1 cellular context compared by ENCODE assay signal in the genomic region with DNA sequence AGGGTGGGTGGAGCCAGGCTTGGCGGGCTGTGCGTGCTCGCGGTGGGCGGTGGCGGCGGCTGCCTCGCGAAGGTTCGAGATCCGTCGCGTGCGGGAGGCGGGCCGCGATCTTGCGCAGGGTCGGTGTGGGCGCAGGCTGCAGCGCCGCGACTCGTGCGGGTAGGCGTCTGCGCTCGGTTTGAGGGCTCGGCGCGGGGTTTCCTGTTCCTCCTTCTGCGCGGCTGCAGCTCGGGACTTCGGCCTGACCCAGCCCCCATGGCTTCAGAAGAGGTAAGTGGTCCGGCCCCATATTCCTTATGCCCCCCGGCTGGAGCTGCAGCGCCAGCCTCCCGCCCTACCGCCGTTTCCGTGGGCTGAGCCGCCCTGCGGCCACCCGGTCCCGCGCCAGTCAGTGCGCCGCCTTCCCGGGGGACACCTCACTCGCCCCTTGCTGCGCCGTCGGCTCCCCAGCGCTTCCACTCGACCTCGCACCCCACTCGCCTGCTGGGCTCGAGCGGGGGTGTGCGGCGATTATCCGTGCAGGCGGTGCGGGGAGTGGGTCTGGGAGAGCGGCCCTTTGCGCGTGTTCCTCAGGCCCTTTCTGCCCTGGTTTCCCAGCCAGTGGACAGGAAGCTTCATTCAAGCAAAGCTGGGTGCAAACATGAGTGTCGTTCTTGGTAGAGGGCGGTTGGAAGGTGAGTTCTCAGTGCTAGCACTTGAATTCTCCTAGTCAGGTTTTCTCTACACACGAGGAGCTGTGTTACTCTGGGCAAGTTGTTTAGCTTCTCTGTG.
TF ChIP-seq lines count a peak whose summit lies in the region.

TSS of gene CACYBP (plus strand) at position 22 of the 771 bp plus-strand sequence. CDS start at position 256, 234 bp downstream.

TF ChIP-seq in GM12878, 131 proteins besides CTCF, POLR2A, EP300 and RAD21 (continued from another document):
- TF ChIP-seq ELK1 (IDR thresholded peaks at IDR 0.05; ENCODE audit: low read depth, low read length) (0 out of 2 replicates have a peak, but pooled peaks have one; percentile 15), CHD4 (IDR thresholded peaks at IDR 0.05) (no peak), NRF1 (conservative IDR thresholded peaks at IDR 0.05; ENCODE audit: low read depth, low read length) (no peak), ZNF207 (IDR thresholded peaks at IDR 0.05; ENCODE audit: borderline replicate concordance) (peak; percentile 61; the same call in 1 of the 2 replicates), EGR1 (IDR thresholded peaks at IDR 0.05; ENCODE audit: borderline replicate concordance in 1 of 2, low read depth in 2 of 2, low read length in 2 of 2) (peak in 1 of 2 experiments; percentile 39; a peak in 2 of 3 replicates), NFYA (IDR thresholded peaks at IDR 0.05; ENCODE audit: borderline replicate concordance, low read depth, low read length) (no peak), GABPA (IDR thresholded peaks at IDR 0.05; ENCODE audit: low read depth) (no peak), KDM1A (IDR thresholded peaks at IDR 0.05; ENCODE audit: borderline replicate concordance) (no peak), JUND (IDR thresholded peaks at IDR 0.05; ENCODE audit: low read depth, low read length) (no peak), ZNF274 (IDR thresholded peaks at IDR 0.05; ENCODE audit: insufficient read depth, insufficient read length) (no peak), KLF5 (IDR thresholded peaks at IDR 0.05; ENCODE audit: partially characterized antibody) (peak; percentile 25), SMAD5 (IDR thresholded peaks at IDR 0.05; ENCODE audit: low read depth) (no peak), ATF7 (IDR thresholded peaks at IDR 0.05; ENCODE audit: low read depth) (no peak), HSF1 (IDR thresholded peaks at IDR 0.05; ENCODE audit: low read depth, low read length) (peak; percentile 99), PRDM15 (CRISPR knock-in tag; IDR thresholded peaks at IDR 0.05) (no peak), TAF1 (IDR thresholded peaks at IDR 0.05; ENCODE audit: borderline replicate concordance, low read depth, low read length) (no peak), LARP7 (IDR thresholded peaks at IDR 0.05) (peak; percentile 78), ZNF24 (IDR thresholded peaks at IDR 0.05) (no peak), HDGF (IDR thresholded peaks at IDR 0.05) (no peak), BRCA1 (IDR thresholded peaks at IDR 0.05; ENCODE audit: low read depth, low read length) (no peak), MLLT1 (IDR thresholded peaks at IDR 0.05) (0 out of 2 replicates have a peak, but pooled peaks have one; percentile 19), SIX5 (IDR thresholded peaks at IDR 0.05; ENCODE audit: low read depth, low read length, severe bottlenecking) (no peak), SMC3 (IDR thresholded peaks at IDR 0.05; ENCODE audit: borderline replicate concordance, low read length) (no peak; the same call in 1 of the 2 replicates), RAD51 (IDR thresholded peaks at IDR 0.05) (no peak), BHLHE40 (IDR thresholded peaks at IDR 0.05; ENCODE audit: borderline replicate concordance in 1 of 2, low read depth in 2 of 2, low read length in 1 of 2) (peak; percentile 96 to 100), MEF2B (IDR thresholded peaks at IDR 0.05; ENCODE audit: partially characterized antibody, poor library complexity, severe bottlenecking) (no peak), WRNIP1 (IDR thresholded peaks at IDR 0.05; ENCODE audit: borderline replicate concordance, low read depth, low read length) (no peak), CHD1 (IDR thresholded peaks at IDR 0.05; ENCODE audit: low read depth, low read length) (0 out of 2 replicates have a peak, but pooled peaks have one; percentile 71), ASH2L (IDR thresholded peaks at IDR 0.05; ENCODE audit: borderline replicate concordance, low read depth) (no peak), ETV6 (conservative IDR thresholded peaks at IDR 0.05 in 1 of 2, IDR thresholded peaks at IDR 0.05 in 1 of 2; ENCODE audit: borderline replicate concordance in 1 of 2, low read depth in 1 of 2) (no peak), SREBF2 (IDR thresholded peaks at IDR 0.05; ENCODE audit: low read length) (no peak), SUZ12 (IDR thresholded peaks at IDR 0.05; ENCODE audit: unreplicated experiment) (no peak), TCF7 (IDR thresholded peaks at IDR 0.05; ENCODE audit: borderline replicate concordance) (no peak), STAT3 (IDR thresholded peaks at IDR 0.05; ENCODE audit: low read depth, low read length) (no peak), TBL1XR1 (IDR thresholded peaks at IDR 0.05; ENCODE audit: low read depth, low read length) (0 out of 2 replicates have a peak, but pooled peaks have one; percentile 6), RELA (IDR thresholded peaks at IDR 0.05; ENCODE audit: borderline replicate concordance, partially characterized antibody) (no peak), IKZF2 (IDR thresholded peaks at IDR 0.05) (peak; percentile 17 to 35; a peak in 2 of 4 replicates), RB1 (IDR thresholded peaks at IDR 0.05; ENCODE audit: borderline replicate concordance) (peak; percentile 88; the same call in 1 of the 2 replicates)
- TF ChIP-seq, protein P1, sequence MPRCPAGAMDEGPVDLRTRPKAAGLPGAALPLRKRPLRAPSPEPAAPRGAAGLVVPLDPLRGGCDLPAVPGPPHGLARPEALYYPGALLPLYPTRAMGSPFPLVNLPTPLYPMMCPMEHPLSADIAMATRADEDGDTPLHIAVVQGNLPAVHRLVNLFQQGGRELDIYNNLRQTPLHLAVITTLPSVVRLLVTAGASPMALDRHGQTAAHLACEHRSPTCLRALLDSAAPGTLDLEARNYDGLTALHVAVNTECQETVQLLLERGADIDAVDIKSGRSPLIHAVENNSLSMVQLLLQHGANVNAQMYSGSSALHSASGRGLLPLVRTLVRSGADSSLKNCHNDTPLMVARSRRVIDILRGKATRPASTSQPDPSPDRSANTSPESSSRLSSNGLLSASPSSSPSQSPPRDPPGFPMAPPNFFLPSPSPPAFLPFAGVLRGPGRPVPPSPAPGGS (IDR thresholded peaks at IDR 0.05; ENCODE audit: borderline replicate concordance, insufficient read depth, low read depth, low read length, poor library complexity, severe bottlenecking), result no peak
- TF ChIP-seq, protein P2, sequence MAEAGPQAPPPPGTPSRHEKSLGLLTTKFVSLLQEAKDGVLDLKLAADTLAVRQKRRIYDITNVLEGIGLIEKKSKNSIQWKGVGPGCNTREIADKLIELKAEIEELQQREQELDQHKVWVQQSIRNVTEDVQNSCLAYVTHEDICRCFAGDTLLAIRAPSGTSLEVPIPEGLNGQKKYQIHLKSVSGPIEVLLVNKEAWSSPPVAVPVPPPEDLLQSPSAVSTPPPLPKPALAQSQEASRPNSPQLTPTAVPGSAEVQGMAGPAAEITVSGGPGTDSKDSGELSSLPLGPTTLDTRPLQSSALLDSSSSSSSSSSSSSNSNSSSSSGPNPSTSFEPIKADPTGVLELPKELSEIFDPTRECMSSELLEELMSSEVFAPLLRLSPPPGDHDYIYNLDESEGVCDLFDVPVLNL (IDR thresholded peaks at IDR 0.05; ENCODE audit: low read depth, low read length), result no peak
- TF ChIP-seq, protein P3, sequence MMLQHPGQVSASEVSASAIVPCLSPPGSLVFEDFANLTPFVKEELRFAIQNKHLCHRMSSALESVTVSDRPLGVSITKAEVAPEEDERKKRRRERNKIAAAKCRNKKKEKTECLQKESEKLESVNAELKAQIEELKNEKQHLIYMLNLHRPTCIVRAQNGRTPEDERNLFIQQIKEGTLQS (IDR thresholded peaks at IDR 0.05; ENCODE audit: borderline replicate concordance, extremely low read depth, low read depth, low read length), result no peak
